ENCODE assay signal across 24 cellular contexts in the genomic region with DNA sequence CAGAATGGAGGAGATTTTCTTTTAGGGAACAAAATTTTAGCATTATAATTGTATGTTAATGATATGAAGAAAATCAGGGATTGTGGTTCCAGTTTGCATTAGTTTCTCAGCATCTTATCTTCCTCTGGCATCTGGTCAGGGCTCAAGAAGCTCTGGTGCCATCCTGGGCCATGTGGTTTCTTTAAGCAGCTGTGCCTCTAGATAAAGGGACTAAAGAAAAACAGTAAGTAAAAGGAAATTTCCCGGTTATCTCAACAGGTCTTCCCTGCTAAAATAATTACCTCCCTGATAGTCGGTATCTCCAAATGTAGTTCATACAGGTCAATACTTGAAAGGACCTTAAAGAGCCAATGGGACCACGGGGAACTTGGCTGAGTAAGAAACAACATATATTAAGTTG.
"Had no signal": no experiment of that assay in that cellular context is flagged by ENCODE, and none has a peak within 500 bp of the region (broad histone marks: within the 10 kb centered on the region; RNA-seq: fewer than 3 reads in every experiment).

No MANE protein-coding gene starts in this region.

- ATAC-seq: activated CD4-positive, CD25-positive, alpha-beta regulatory T cell treated with anti-CD3 and anti-CD28 coated beads, Interleukin-2, amount 50 U/mL, for 24 hours; foreskin keratinocyte; left lung; lower lobe of right lung; natural killer cell treated with Interleukin-12 subunit alpha and Interleukin-12 subunit beta and Interleukin-15 and Interleukin-18, amount 100 ng/mL, for 72 hours; T-cell had no signal

- H3K4me3 ChIP-seq: esophagus muscularis mucosa, left lung, lower lobe of right lung, right atrium auricular region, suprapubic skin, tibial nerve had no signal

- H3K36me3 ChIP-seq: brain microvascular endothelial cell, esophagus muscularis mucosa, left lung, lower lobe of right lung, right atrium auricular region, suprapubic skin, tibial nerve, WERI-Rb-1 had no signal

- H3K4me1 ChIP-seq: foreskin keratinocyte, right atrium auricular region, suprapubic skin, tibial nerve had no signal

- H3K9me3 ChIP-seq: esophagus muscularis mucosa, lower lobe of right lung, right atrium auricular region, suprapubic skin, tibial nerve had no signal

- H3K27ac ChIP-seq: brain microvascular endothelial cell, esophagus muscularis mucosa, foreskin keratinocyte, left lung, lower lobe of right lung, right atrium auricular region, suprapubic skin, tibial nerve, WERI-Rb-1 had no signal

- DNase-seq: activated CD4-positive, alpha-beta T cell treated with anti-CD3 and anti-CD28 coated beads for 48 hours; activated CD4-positive, alpha-beta T cell treated with anti-CD3 and anti-CD28 coated beads, Interleukin-2, amount 50 U/mL, for 48 hours; activated CD8-positive, alpha-beta memory T cell treated with anti-CD3 and anti-CD28 coated beads, Interleukin-2, amount 50 U/mL, for 4 hours; activated gamma-delta T cell; activated naive CD4-positive, alpha-beta T cell treated with anti-CD3 and anti-CD28 coated beads, Interleukin-2, amount 10 ng/mL, durations not matched to agents 7 days and 5 days; activated naive CD8-positive, alpha-beta T cell treated with anti-CD3 and anti-CD28 coated beads, Interleukin-2, amount 10 ng/mL, durations not matched to agents 7 days and 5 days; activated T-cell treated with anti-CD3 and anti-CD28 coated beads, Interleukin-2, amount 50 U/mL, for 1 hour; amniotic stem cell; brain microvascular endothelial cell; foreskin keratinocyte; left lung; lower lobe of right lung; mesenchymal stem cell; stimulated activated CD4-positive, alpha-beta T cell treated with anti-CD3 and anti-CD28 coated beads, Interleukin-15, amount 100 ng/mL, for 24 hours; stimulated activated CD4-positive, alpha-beta T cell treated with anti-CD3 and anti-CD28 coated beads, Interleukin-2, amount 100 ng/mL, for 24 hours; stimulated activated naive CD4-positive, alpha-beta T cell; T-cell; WERI-Rb-1 had no signal

- H3K27me3 ChIP-seq: brain microvascular endothelial cell, esophagus muscularis mucosa, foreskin keratinocyte, left lung, right atrium auricular region, suprapubic skin, tibial nerve had no signal
